1 cellular context compared by ENCODE assay signal in the genomic region with DNA sequence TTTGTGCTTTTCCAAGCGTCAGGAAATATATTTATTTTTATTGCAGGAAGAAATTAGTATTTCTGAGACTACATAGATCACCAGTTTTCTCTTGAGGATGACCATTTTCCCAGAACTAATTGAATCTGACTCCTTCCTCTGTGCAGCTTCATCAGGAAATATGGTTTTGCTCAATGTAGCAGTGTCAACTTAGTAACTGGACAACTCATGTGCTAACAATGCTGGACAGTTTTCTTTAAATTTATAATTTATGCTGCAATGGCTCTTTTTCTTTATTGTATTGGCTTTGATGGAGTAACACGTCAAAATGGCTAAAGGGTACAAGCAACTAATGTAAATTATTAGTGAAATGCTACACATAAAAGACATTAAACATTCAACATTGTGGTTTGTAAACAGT.
TF ChIP-seq lines count a peak whose summit lies in the region.

No MANE protein-coding gene starts in this region.

TF ChIP-seq in IMR-90, 13 proteins besides CTCF, POLR2A, EP300 and RAD21 (continued from another document):
- TF ChIP-seq SMC3 (IDR thresholded peaks at IDR 0.05; ENCODE audit: low read depth, low read length) (no peak), MXI1 (IDR thresholded peaks at IDR 0.05; ENCODE audit: borderline replicate concordance, low read depth, low read length) (no peak)
